In genomic region chr2:70103531-70104061, GRCh38 we compare ENCODE assay signal across 1 cellular context.
TF ChIP-seq lines count a peak whose summit lies in the region.

No MANE protein-coding gene starts in this region.

TF ChIP-seq in K562, 482 proteins besides CTCF, POLR2A, EP300 and RAD21 (continued from another document):
- no peak for TF ChIP-seq TFE3 (CRISPR knock-in tag; IDR thresholded peaks at IDR 0.05)
- TF ChIP-seq GTF2E2 (tag; IDR thresholded peaks at IDR 0.05): 0 out of 2 replicates have a peak, but pooled peaks have one; percentile 0
- TF ChIP-seq SPI1 (IDR thresholded peaks at IDR 0.05; ENCODE audit: borderline replicate concordance, low read depth, low read length): peak; percentile 59; the same call in 1 of the 2 replicates
- no peak for TF ChIP-seq ZNF780A (CRISPR knock-in tag; IDR thresholded peaks at IDR 0.05)
- TF ChIP-seq RBM17 (IDR thresholded peaks at IDR 0.05; ENCODE audit: borderline replicate concordance, low read depth, low read length): no peak
- no peak for TF ChIP-seq ZMIZ1 (IDR thresholded peaks at IDR 0.05; ENCODE audit: low read depth in 2 of 2, low read length in 2 of 2)
- TF ChIP-seq ZNF696 (CRISPR knock-in tag; conservative IDR thresholded peaks at IDR 0.05): no peak
- no peak for TF ChIP-seq ZNF212 (CRISPR knock-in tag; IDR thresholded peaks at IDR 0.05)
- no peak for TF ChIP-seq SMAD1 (IDR thresholded peaks at IDR 0.05; ENCODE audit: low read depth, low read length, partially characterized antibody)
- peak; percentile 91 for TF ChIP-seq NFIC (IDR thresholded peaks at IDR 0.05)
- 0 out of 2 replicates have a peak, but pooled peaks have one; percentile 16 for TF ChIP-seq CHAMP1 (IDR thresholded peaks at IDR 0.05)
- TF ChIP-seq ZNF280A (IDR thresholded peaks at IDR 0.05; ENCODE audit: low read depth, partially characterized antibody): no peak
- peak; percentile 54; the same call in 1 of the 2 replicates for TF ChIP-seq ZBTB7A (IDR thresholded peaks at IDR 0.05; ENCODE audit: borderline replicate concordance, control insufficient read depth, low read depth, low read length)
- no peak for TF ChIP-seq TRIM25 (IDR thresholded peaks at IDR 0.05; ENCODE audit: borderline replicate concordance)
- TF ChIP-seq MLLT1 (IDR thresholded peaks at IDR 0.05): no peak
- TF ChIP-seq RNF2 (IDR thresholded peaks at IDR 0.05): no peak
- TF ChIP-seq ZNF197 (CRISPR knock-in tag; IDR thresholded peaks at IDR 0.05; ENCODE audit: low read depth): 0 out of 2 replicates have a peak, but pooled peaks have one; percentile 8
- TF ChIP-seq THRB (CRISPR knock-in tag; conservative IDR thresholded peaks at IDR 0.05): no peak
- no peak for TF ChIP-seq CCNT2 (IDR thresholded peaks at IDR 0.05; ENCODE audit: borderline replicate concordance, extremely low read depth, insufficient read length, low read depth, low read length)
- TF ChIP-seq NELFE (IDR thresholded peaks at IDR 0.05; ENCODE audit: insufficient read depth, insufficient read length): no peak
- TF ChIP-seq CBX2 (IDR thresholded peaks at IDR 0.05; ENCODE audit: insufficient read depth, low read length, poor library complexity, severe bottlenecking): no peak
- TF ChIP-seq BRD4 (IDR thresholded peaks at IDR 0.05): no peak
- TF ChIP-seq NR1H2 (CRISPR knock-in tag; IDR thresholded peaks at IDR 0.05): no peak
- no peak for TF ChIP-seq HEY1 (CRISPR knock-in tag; IDR thresholded peaks at IDR 0.05; ENCODE audit: borderline replicate concordance)
- TF ChIP-seq ZNF75A (CRISPR knock-in tag; IDR thresholded peaks at IDR 0.05): no peak
- no peak for TF ChIP-seq SMARCB1 (IDR thresholded peaks at IDR 0.05; ENCODE audit: insufficient read length, low read depth)
- TF ChIP-seq MTA2 (IDR thresholded peaks at IDR 0.05; ENCODE audit: low read depth): no peak
- no peak for TF ChIP-seq GABPA (tag; conservative IDR thresholded peaks at IDR 0.05; ENCODE audit: low read depth)
- TF ChIP-seq ARID2 (IDR thresholded peaks at IDR 0.05): no peak
- TF ChIP-seq FOXM1 (IDR thresholded peaks at IDR 0.05; ENCODE audit: low read depth): no peak
- no peak for TF ChIP-seq FOXM1 (CRISPR knock-in tag; IDR thresholded peaks at IDR 0.05; ENCODE audit: low read depth)
TF ChIP-seq in K562: peak in this region for 6.
